In the genomic region with DNA sequence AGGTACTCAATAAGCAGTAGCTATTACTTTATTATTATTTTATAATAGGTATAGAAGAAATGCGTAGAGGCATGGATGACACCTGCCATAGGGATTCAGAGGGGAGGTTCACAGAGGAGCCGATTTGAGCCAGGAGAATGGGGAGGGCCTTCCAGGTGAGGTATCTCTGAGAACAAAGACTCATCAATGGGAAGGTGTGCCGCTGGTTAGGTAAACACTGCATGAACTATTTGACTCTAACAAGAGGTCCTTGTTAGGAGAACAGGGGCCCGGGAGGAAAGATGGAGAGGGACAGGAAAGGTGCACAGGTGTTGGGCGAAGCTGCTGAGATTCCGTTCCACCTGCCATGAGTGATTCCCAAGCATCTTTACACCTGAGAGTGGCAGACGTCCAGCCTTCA, we compare ENCODE assay signal across 18 cellular contexts. TPM values are rescaled to one million over a fixed set of nuclear protein-coding genes. Genes with fewer than 3 reads are reported as not detected.
DNase-seq lines count a peak whose midpoint lies in the region; ATAC-seq and TF ChIP-seq lines count a peak whose summit lies in the region.
"Had no signal": no experiment of that assay in that cellular context is flagged by ENCODE, and none has a peak within 500 bp of the region (broad histone marks: within the 10 kb centered on the region; RNA-seq: fewer than 3 reads in every experiment).

No MANE protein-coding gene starts in this region.

- no peak for TF ChIP-seq CTCF in left lung (IDR thresholded peaks at IDR 0.05)

- intact Hi-C loops in left lung (cut with DNase I) = no loop called here

- peak; percentile 84 for DNase-seq in DMS53 (lab: John Stamatoyannopoulos, UW)
- DNase-seq in NCI-H1105 treated with DMSO at 0.1 percent for 48 hours (lab: John Stamatoyannopoulos, UW) = peak; percentile 33
- DNase-seq in NCI-H510A treated with DMSO at 0.1 percent for 48 hours (lab: John Stamatoyannopoulos, UW) = peak; percentile 93
- no peak for DNase-seq in left lung
- no peak for DNase-seq in RPMI8226
- DNase-seq in GF-D8 (lab: John Stamatoyannopoulos, UW) = no peak
- DNase-seq: CD4-positive, alpha-beta memory T cell; DND-41; NCI-H2029 treated with DMSO at 0.1 percent for 48 hours; NCI-H2227 treated with DMSO at 0.1 percent for 48 hours; PC-9; T-helper 17 cell had no signal

- no peak overlapping the region for H3K4me3 ChIP-seq in left lung
- H3K4me3 ChIP-seq: BLaER1, K562, PC-9, SJSA1 had no signal

- ATAC-seq in left lung (peak; percentile 29), esophagus mucosa (no peak)
- ATAC-seq: K562, T-helper 17 cell had no signal

- no peaks in the 10 kb centered on the region for H3K4me1 ChIP-seq in left lung
- H3K4me1 ChIP-seq: BLaER1, SJSA1 had no signal

- no peaks in the 10 kb centered on the region for H3K36me3 ChIP-seq in left lung
- H3K36me3 ChIP-seq: BLaER1, SJSA1 had no signal

- no peak overlapping the region for H3K27ac ChIP-seq in left lung
- H3K27ac ChIP-seq: BLaER1, PC-9, SJSA1 had no signal

- no peaks in the 10 kb centered on the region for H3K9me3 ChIP-seq in left lung
- H3K9me3 ChIP-seq: BLaER1, SJSA1 had no signal

- no peaks in the 10 kb centered on the region for H3K27me3 ChIP-seq in left lung
- H3K27me3 ChIP-seq: BLaER1, SJSA1 had no signal

RNA-seq across cellular contexts. Expression of a gene that starts 41.8 kb away (rescaled TPM):
- 10 to 100 TPM; 19.4 to 46.9 TPM for total RNA-seq in left lung
- total RNA-seq in esophagus mucosa = 3.8 TPM
- total RNA-seq: A673, G401, SJSA1 had no signal

Comparison
In these comparisons a context has a peak if more than half of its experiments do, and no peak if none do; other contexts are left out.
1. DNase-seq: peak in DMS53 (single experiment), NCI-H1105 treated with DMSO at 0.1 percent for 48 hours (single experiment) and NCI-H510A treated with DMSO at 0.1 percent for 48 hours (single experiment); none in left lung (0 of 2), RPMI8226 (single experiment) and GF-D8 (single experiment).